ENCODE assay signal across 2 cellular contexts in genomic region chr20:58467572-58468330, GRCh38.
TF ChIP-seq lines count a peak whose summit lies in the region.

No MANE protein-coding gene starts in this region.

TF ChIP-seq in HEK293, 187 proteins besides CTCF, POLR2A, EP300 and RAD21:
- TF ChIP-seq ZIC2 (tag by site-specific recombination; IDR thresholded peaks at IDR 0.05) = peak; percentile 24; the same call in 1 of the 2 replicates
- peak; percentile 45 for TF ChIP-seq GLIS1 (tag by site-specific recombination; IDR thresholded peaks at IDR 0.05)
- no peak for TF ChIP-seq ZBTB44 (tag by site-specific recombination; IDR thresholded peaks at IDR 0.05)

TF ChIP-seq in K562, 482 proteins besides CTCF, POLR2A, EP300 and RAD21:
- TF ChIP-seq OTX1 (CRISPR knock-in tag; IDR thresholded peaks at IDR 0.05) = no peak
- peak; percentile 49; the same call in 1 of the 2 replicates for TF ChIP-seq ZBTB40 (IDR thresholded peaks at IDR 0.05)
- no peak for TF ChIP-seq ZBTB40 (CRISPR knock-in tag; IDR thresholded peaks at IDR 0.05)
